9 cellular contexts compared by ENCODE assay signal in genomic region chr17:32143525-32143865, GRCh38. TPM values are rescaled to one million over a fixed set of nuclear protein-coding genes. Genes with fewer than 3 reads are reported as not detected.
DNase-seq lines count a peak whose midpoint lies in the region; FAIRE-seq and TF ChIP-seq lines count a peak whose summit lies in the region.
"Had no signal": no experiment of that assay in that cellular context is flagged by ENCODE, and none has a peak within 500 bp of the region (broad histone marks: within the 10 kb centered on the region; RNA-seq: fewer than 3 reads in every experiment).

No MANE protein-coding gene starts in this region.

- peaks cover 6% of the 10 kb centered on the region; the same call in 1 of the 2 replicates for H3F3A ChIP-seq in DOHH2 (ENCODE audit: control insufficient read depth, insufficient read depth)
- H3F3A ChIP-seq in PC-9 (ENCODE audit: insufficient read depth, low read depth) = peaks cover 37% of the 10 kb centered on the region

- H3K36me3 ChIP-seq in DOHH2 (ENCODE audit: control insufficient read depth, low read length) (peaks cover 9% of the 10 kb centered on the region; the same call in 1 of the 2 replicates), PC-9 (ENCODE audit: low read depth) (no peaks in the 10 kb centered on the region), endothelial cell of umbilical vein (ENCODE audit: control insufficient read depth in 2 of 2, extremely low read depth in 1 of 2, insufficient read depth in 2 of 2, low read length in 2 of 2) (no peaks in the 10 kb centered on the region)

- H3K27ac ChIP-seq in DOHH2 (ENCODE audit: low read depth, low read length) (no peak overlapping the region), PC-9 (peak overlapping the region; percentile 78), endothelial cell of umbilical vein (ENCODE audit: insufficient read depth, low read depth, low read length) (no peak overlapping the region)

- H3K27me3 ChIP-seq in DOHH2 (ENCODE audit: control insufficient read depth, low read length) (no peaks in the 10 kb centered on the region), PC-9 (ENCODE audit: insufficient read depth, low read depth) (no peaks in the 10 kb centered on the region), endothelial cell of umbilical vein (ENCODE audit: control insufficient read depth in 2 of 2, insufficient read depth in 2 of 2, low read length in 2 of 2) (no peaks in the 10 kb centered on the region)

- no peaks in the 10 kb centered on the region for H3K9me1 ChIP-seq in endothelial cell of umbilical vein (replicated peaks; ENCODE audit: control insufficient read depth, extremely low read depth, insufficient read depth, low read length)

- H3K9me3 ChIP-seq in DOHH2 (ENCODE audit: control insufficient read depth, insufficient read depth, low read length) (no peaks in the 10 kb centered on the region), PC-9 (ENCODE audit: insufficient read depth, low read depth) (no peaks in the 10 kb centered on the region), endothelial cell of umbilical vein (replicated peaks; ENCODE audit: control insufficient read depth, insufficient read depth, low read length) (no peaks in the 10 kb centered on the region)

- H3K36me3 Mint-ChIP-seq in progenitor cell of endocrine pancreas (ENCODE audit: insufficient read depth) = no peaks in the 10 kb centered on the region

- no peaks in the 10 kb centered on the region for H3K27me3 Mint-ChIP-seq in progenitor cell of endocrine pancreas

- no peak overlapping the region for H3K9ac ChIP-seq in endothelial cell of umbilical vein (replicated peaks; ENCODE audit: extremely low read depth, insufficient read depth, low read length)

- no peaks in the 10 kb centered on the region for H3K9me3 Mint-ChIP-seq in progenitor cell of endocrine pancreas (ENCODE audit: low read depth)

- CTCF ChIA-PET in PC-9 (lab: Charles Lee) (no interaction called here), endothelial cell of umbilical vein (lab: Charles Lee) (interaction anchor here (1.2 to 2.0 kb wide), 2 partner anchors 62 to 137 kb away, joined by 3 to 11 read pairs; partner anchors contain the start of gene LRRC37B)

- peak overlapping the region; percentile 100 for H3K4me3 Mint-ChIP-seq in progenitor cell of endocrine pancreas (ENCODE audit: low read depth)

- POLR2A ChIA-PET in PC-9 (lab: Charles Lee; ENCODE audit: unreplicated experiment) = no interaction called here
- POLR2A ChIA-PET in endothelial cell of umbilical vein (lab: Charles Lee) = no interaction called here

- no TSS peak for BruUV-seq in PC-9 (replicated peaks; lab: Mats Ljungman, UMichigan)
- BruUV-seq in endothelial cell of umbilical vein (replicated peaks; lab: Mats Ljungman, UMichigan) = TSS peak; percentile 34

- H3K27ac Mint-ChIP-seq in progenitor cell of endocrine pancreas = peak overlapping the region; percentile 98

- no peak for FAIRE-seq in endothelial cell of umbilical vein (lab: Jason Lieb, UNC)
- FAIRE-seq in GM12892 (lab: Jason Lieb, UNC) = no peak

- H3K79me2 ChIP-seq in DOHH2 (ENCODE audit: control insufficient read depth, low read length) (peaks cover 47% of the 10 kb centered on the region), PC-9 (ENCODE audit: low read depth) (peaks cover 37% of the 10 kb centered on the region), endothelial cell of umbilical vein (ENCODE audit: control insufficient read depth, insufficient read depth, low read length) (peaks cover 31% of the 10 kb centered on the region)

- no peaks in the 10 kb centered on the region for H3K9me2 ChIP-seq in DOHH2 (replicated peaks; ENCODE audit: control insufficient read depth, low read length)
- no peaks in the 10 kb centered on the region for H3K9me2 ChIP-seq in PC-9 (ENCODE audit: insufficient read depth)

- TF ChIP-seq POLR2A in endothelial cell of umbilical vein (IDR thresholded peaks at IDR 0.05; ENCODE audit: low read depth, low read length) (no peak), GM12892 (IDR thresholded peaks at IDR 0.05; ENCODE audit: low read depth, low read length) (no peak)

- TF ChIP-seq CTCF in DOHH2 (IDR thresholded peaks at IDR 0.05; ENCODE audit: low read depth, low read length, poor library complexity, severe bottlenecking) (no peak), PC-9 (conservative IDR thresholded peaks at IDR 0.05) (no peak), endothelial cell of umbilical vein (IDR thresholded peaks at IDR 0.05; ENCODE audit: extremely low read depth in 1 of 2, insufficient read depth in 1 of 2, low read depth in 1 of 2, low read length in 2 of 2) (no peak), progenitor cell of endocrine pancreas (IDR thresholded peaks at IDR 0.05; ENCODE audit: unreplicated experiment) (no peak)

- H3K4me1 ChIP-seq in DOHH2 (ENCODE audit: control insufficient read depth, low read length) (peaks cover 23% of the 10 kb centered on the region), PC-9 (replicated peaks; ENCODE audit: insufficient read depth) (peaks cover 10% of the 10 kb centered on the region; the same call in 1 of the 2 replicates), endothelial cell of umbilical vein (ENCODE audit: control insufficient read depth, extremely low read depth, insufficient read depth, low read length) (peaks cover 15% of the 10 kb centered on the region)

- dilution Hi-C loops in endothelial cell of umbilical vein (cut with MboI; ENCODE audit: extremely low pct_ligation_motif_present, low sequenced_read_pairs) = no loop called here

- intact Hi-C loops in PC-9 (cut with micrococcal nuclease; ENCODE audit: unreplicated experiment) (loop anchor here (2.0 kb wide), 1 partner anchor 137 kb away; the partner anchor contains the start of gene LRRC37B), endothelial cell of umbilical vein (cut with micrococcal nuclease) (no loop called here)

- H3K4me3 ChIP-seq in DOHH2 (ENCODE audit: low read length) (peak overlapping the region; percentile 98), PC-9 (peak overlapping the region; percentile 98), endothelial cell of umbilical vein (replicated peaks in 1 of 3; ENCODE audit: insufficient read depth in 1 of 3, low read depth in 1 of 3, low read length in 3 of 3) (peak overlapping the region in 1 of 3 experiments; percentile 95)

- H2AFZ ChIP-seq in PC-9 = peak overlapping the region; percentile 99
- no peak overlapping the region for H2AFZ ChIP-seq in endothelial cell of umbilical vein (ENCODE audit: low read depth, low read length)

- peak overlapping the region; percentile 75 for H3K4me2 ChIP-seq in DOHH2 (ENCODE audit: low read length)
- H3K4me2 ChIP-seq in PC-9 = peak overlapping the region; percentile 91
- H3K4me2 ChIP-seq in endothelial cell of umbilical vein (ENCODE audit: insufficient read depth, low read length) = peak overlapping the region; percentile 91

- DNase-seq in PC-9 = no peak
- DNase-seq in endothelial cell of umbilical vein (ENCODE audit: low read depth, low spot score) = no peak
- no peak for DNase-seq in progenitor cell of endocrine pancreas (ENCODE audit: low spot score, unreplicated experiment)
- DNase-seq in AG20443 (ENCODE audit: low spot score) = no peak
- DNase-seq in germinal center (ENCODE audit: low spot score) = no peak
- DNase-seq in COLO829 (ENCODE audit: low spot score) = no peak
- DNase-seq in GM12892 (ENCODE audit: insufficient read length) = no peak
- DNase-seq: GOT3 had no signal

- H3K4me1 Mint-ChIP-seq in progenitor cell of endocrine pancreas (ENCODE audit: low read depth) = peaks cover 10% of the 10 kb centered on the region

- H4K20me1 ChIP-seq in DOHH2 (ENCODE audit: control insufficient read depth, insufficient read depth, low read depth, low read length) = no peaks in the 10 kb centered on the region
- peaks cover 3% of the 10 kb centered on the region for H4K20me1 ChIP-seq in PC-9 (ENCODE audit: insufficient read depth)
- H4K20me1 ChIP-seq in endothelial cell of umbilical vein (replicated peaks; ENCODE audit: control insufficient read depth, extremely low read depth, insufficient read depth, low read length) = no peaks in the 10 kb centered on the region

TF ChIP-seq in endothelial cell of umbilical vein, 7 proteins besides CTCF, POLR2A, EP300 and RAD21:
- TF ChIP-seq POLR2AphosphoS5 (IDR thresholded peaks at IDR 0.05; ENCODE audit: insufficient read depth, low read depth, low read length) (no peak), MAX (IDR thresholded peaks at IDR 0.05; ENCODE audit: insufficient read depth, insufficient read length) (no peak), GATA2 (IDR thresholded peaks at IDR 0.05; ENCODE audit: insufficient read depth, insufficient read length, low read depth, low read length) (no peak), JUN (IDR thresholded peaks at IDR 0.05; ENCODE audit: borderline replicate concordance, insufficient read depth, insufficient read length, low read depth) (no peak)

RNA-seq across cellular contexts. Expression of gene RHOT1, which starts 1.2 kb away (rescaled TPM):
- 20.4 and 28.3 TPM in 2 replicates for total RNA-seq in PC-9 (2021)
- 22.0 and 23.5 TPM in 2 replicates for total RNA-seq in endothelial cell of umbilical vein
- 22.1 and 28.8 TPM in 2 replicates for polyA plus RNA-seq in endothelial cell of umbilical vein
- 30.1 and 30.5 TPM in 2 replicates for polyA plus RNA-seq in endothelial cell of umbilical vein (2011; cell fraction: cytosol; rRNA removed)
- polyA plus RNA-seq in endothelial cell of umbilical vein (2011; cell fraction: nucleus; rRNA removed) = 35.8 and 46.0 TPM in 2 replicates
- polyA plus RNA-seq in endothelial cell of umbilical vein (2012) = 22.4 and 26.7 TPM in 2 replicates
- 40.0 and 41.7 TPM in 2 replicates for polyA minus RNA-seq in endothelial cell of umbilical vein
- polyA minus RNA-seq in endothelial cell of umbilical vein (2011; cell fraction: cytosol; rRNA and poly(A)+ RNA removed) = 18.0 TPM
- 47.5 and 66.6 TPM in 2 replicates for polyA minus RNA-seq in endothelial cell of umbilical vein (2011; cell fraction: nucleus; rRNA and poly(A)+ RNA removed)
- total RNA-seq in progenitor cell of endocrine pancreas = 32.4 and 33.1 TPM in 2 replicates
- polyA plus RNA-seq in GM12892 (2012; ENCODE audit: missing spikeins) = 29.7 TPM
